ENCODE assay signal across 1 cellular context in genomic region chr16:15053904-15054303, GRCh38.
TF ChIP-seq lines count a peak whose summit lies in the region.

No MANE protein-coding gene starts in this region.

TF ChIP-seq in HepG2, 621 proteins besides CTCF, POLR2A, EP300 and RAD21 (continues in another document):
- TF ChIP-seq ZNF674 (CRISPR knock-in tag; IDR thresholded peaks at IDR 0.05; ENCODE audit: low read depth) (no peak), USF2 (IDR thresholded peaks at IDR 0.05; ENCODE audit: low read depth, low read length) (no peak), USF2 (CRISPR knock-in tag; IDR thresholded peaks at IDR 0.05; ENCODE audit: borderline replicate concordance) (0 out of 2 replicates have a peak, but pooled peaks have one; percentile 4), ATAD3A (CRISPR knock-in tag; IDR thresholded peaks at IDR 0.05) (no peak), SRSF9 (IDR thresholded peaks at IDR 0.05; ENCODE audit: borderline replicate concordance, insufficient read depth, low read depth, low read length, poor library complexity, severe bottlenecking) (no peak), HES4 (CRISPR knock-in tag; IDR thresholded peaks at IDR 0.05; ENCODE audit: borderline replicate concordance) (no peak), FOXK1 (CRISPR knock-in tag; IDR thresholded peaks at IDR 0.05; ENCODE audit: borderline replicate concordance, low read depth) (no peak), ZNF354B (CRISPR knock-in tag; IDR thresholded peaks at IDR 0.05) (no peak), PHB2 (IDR thresholded peaks at IDR 0.05; ENCODE audit: partially characterized antibody) (no peak), FIP1L1 (IDR thresholded peaks at IDR 0.05; ENCODE audit: borderline replicate concordance, insufficient read depth, low read depth, low read length) (no peak), ZNF335 (CRISPR knock-in tag; IDR thresholded peaks at IDR 0.05) (0 out of 2 replicates have a peak, but pooled peaks have one; percentile 5), THYN1 (CRISPR knock-in tag; IDR thresholded peaks at IDR 0.05; ENCODE audit: borderline replicate concordance, low read depth) (no peak), NRL (CRISPR knock-in tag; IDR thresholded peaks at IDR 0.05; ENCODE audit: borderline replicate concordance) (0 out of 2 replicates have a peak, but pooled peaks have one; percentile 22), RFX3 (CRISPR knock-in tag; IDR thresholded peaks at IDR 0.05) (no peak), ONECUT2 (CRISPR knock-in tag; IDR thresholded peaks at IDR 0.05) (no peak), SKI (IDR thresholded peaks at IDR 0.05; ENCODE audit: partially characterized antibody) (no peak), SRF (IDR thresholded peaks at IDR 0.05; ENCODE audit: low read depth, low read length) (no peak), ZBTB10 (CRISPR knock-in tag; IDR thresholded peaks at IDR 0.05; ENCODE audit: borderline replicate concordance) (no peak), PHF5A (CRISPR knock-in tag; IDR thresholded peaks at IDR 0.05; ENCODE audit: low read depth, unreplicated experiment) (no peak), ISX (CRISPR knock-in tag; conservative IDR thresholded peaks at IDR 0.05) (no peak), IRX3 (CRISPR knock-in tag; IDR thresholded peaks at IDR 0.05; ENCODE audit: borderline replicate concordance, low read depth) (no peak), HIVEP1 (CRISPR knock-in tag; IDR thresholded peaks at IDR 0.05) (no peak), BRF2 (CRISPR knock-in tag; IDR thresholded peaks at IDR 0.05) (no peak), MZF1 (CRISPR knock-in tag; IDR thresholded peaks at IDR 0.05; ENCODE audit: borderline replicate concordance) (0 out of 2 replicates have a peak, but pooled peaks have one; percentile 53), SOX13 (IDR thresholded peaks at IDR 0.05) (no peak), SOX13 (CRISPR knock-in tag; conservative IDR thresholded peaks at IDR 0.05 in 1 of 2, IDR thresholded peaks at IDR 0.05 in 1 of 2) (no peak), PPARG (CRISPR knock-in tag; conservative IDR thresholded peaks at IDR 0.05) (0 out of 2 replicates have a peak, but pooled peaks have one; percentile 29), NFATC3 (CRISPR knock-in tag; IDR thresholded peaks at IDR 0.05) (0 out of 2 replicates have a peak, but pooled peaks have one; percentile 19), U2AF1 (optimal IDR thresholded peaks at IDR 0.05; ENCODE audit: low read depth, low read length) (no peak), ZNF687 (CRISPR knock-in tag; IDR thresholded peaks at IDR 0.05) (peak; percentile 43), ZBED4 (CRISPR knock-in tag; IDR thresholded peaks at IDR 0.05; ENCODE audit: borderline replicate concordance) (no peak), THAP8 (CRISPR knock-in tag; IDR thresholded peaks at IDR 0.05; ENCODE audit: borderline replicate concordance) (no peak), SOX6 (IDR thresholded peaks at IDR 0.05) (no peak), SOX6 (CRISPR knock-in tag; IDR thresholded peaks at IDR 0.05) (no peak), ZBTB38 (CRISPR knock-in tag; IDR thresholded peaks at IDR 0.05) (peak; percentile 6; the same call in 1 of the 2 replicates), SAP130 (CRISPR knock-in tag; IDR thresholded peaks at IDR 0.05; ENCODE audit: low read depth) (no peak), ZNF784 (CRISPR knock-in tag; IDR thresholded peaks at IDR 0.05; ENCODE audit: borderline replicate concordance) (0 out of 2 replicates have a peak, but pooled peaks have one; percentile 22), ZMAT5 (CRISPR knock-in tag; IDR thresholded peaks at IDR 0.05; ENCODE audit: borderline replicate concordance, low read depth) (no peak), TEAD2 (CRISPR knock-in tag; IDR thresholded peaks at IDR 0.05) (no peak), ZNF790 (CRISPR knock-in tag; IDR thresholded peaks at IDR 0.05; ENCODE audit: borderline replicate concordance) (no peak), ZFP1 (CRISPR knock-in tag; IDR thresholded peaks at IDR 0.05) (0 out of 2 replicates have a peak, but pooled peaks have one; percentile 16), TFAP4 (IDR thresholded peaks at IDR 0.05; ENCODE audit: borderline replicate concordance, low read depth) (no peak), ZNF781 (CRISPR knock-in tag; IDR thresholded peaks at IDR 0.05; ENCODE audit: borderline replicate concordance, not compliant biosample characterization) (no peak), STAT6 (CRISPR knock-in tag; IDR thresholded peaks at IDR 0.05; ENCODE audit: borderline replicate concordance) (no peak)
